In genomic region chr17:18031955-18032354, GRCh38 we compare ENCODE assay signal across 16 cellular contexts. TPM values are rescaled to one million over a fixed set of nuclear protein-coding genes. Genes with fewer than 3 reads are reported as not detected.
A peak's percentile ranks its signal among the peaks of the same experiment; 100 is the strongest.
DNase-seq lines count a peak whose midpoint lies in the region; ATAC-seq, FAIRE-seq and TF ChIP-seq lines count a peak whose summit lies in the region.
"Had no signal": no experiment of that assay in that cellular context is flagged by ENCODE, and none has a peak within 500 bp of the region (broad histone marks: within the 10 kb centered on the region; RNA-seq: fewer than 3 reads in every experiment).

No MANE protein-coding gene starts in this region.

- no peak for FAIRE-seq in HTR-8/SVneo (lab: Jason Lieb, UNC)
- FAIRE-seq: endometrium, GM12878 had no signal

- DNase-seq in CD14-positive monocyte (ENCODE audit: low spot score) = no peak
- DNase-seq in NCI-H69 (lab: John Stamatoyannopoulos, UW) = peak; percentile 32
- peak; percentile 13 for DNase-seq in endothelial cell (ENCODE audit: low spot score)
- DNase-seq in mesothelial cell of epicardium (ENCODE audit: low spot score in 2 of 2, unreplicated experiment in 2 of 2) = no peak
- DNase-seq in HTR-8/SVneo (ENCODE audit: insufficient read length, low spot score) = no peak
- no peak for DNase-seq in COLO829 (ENCODE audit: low spot score)
- DNase-seq: AML-193, anterior cingulate cortex, DMS53, mucosa of descending colon, NCI-H2107 had no signal

- H3K27me3 Mint-ChIP-seq in CD14-positive monocyte (ENCODE audit: low read depth in 3 of 3) (no peaks in the 10 kb centered on the region), endothelial cell (ENCODE audit: unreplicated experiment) (no peaks in the 10 kb centered on the region), mesothelial cell of epicardium (ENCODE audit: low read depth) (no peaks in the 10 kb centered on the region)
- H3K27me3 Mint-ChIP-seq: stimulated activated naive CD8-positive, alpha-beta T cell treated with anti-CD3 and anti-CD28 coated beads, Interleukin-15, Interleukin-2, amounts not matched to agents 100 ng/mL and 50 ng/mL, for 24 hours had no signal

- peak overlapping the region in 6 of 7 donors; percentile 42 to 77 (median 70) for H3K27ac Mint-ChIP-seq in CD14-positive monocyte
- H3K27ac Mint-ChIP-seq in endothelial cell (ENCODE audit: unreplicated experiment) = peak overlapping the region; percentile 94
- H3K27ac Mint-ChIP-seq in mesothelial cell of epicardium = peak overlapping the region; percentile 80
- H3K27ac Mint-ChIP-seq: stimulated activated naive CD8-positive, alpha-beta T cell treated with anti-CD3 and anti-CD28 coated beads, Interleukin-15, Interleukin-2, amounts not matched to agents 100 ng/mL and 50 ng/mL, for 24 hours had no signal

- intact Hi-C loops in CD14-positive monocyte (cut with micrococcal nuclease) = loop anchor here (2.0 to 10.0 kb wide), 3 partner anchors 59 to 337 kb away; partner anchors contain the start of genes DRC3 (in 1 of the 2) and TOM1L2 (in 1 of the 2)

- no peak overlapping the region for H3K4me3 Mint-ChIP-seq in CD14-positive monocyte
- no peak overlapping the region for H3K4me3 Mint-ChIP-seq in endothelial cell (ENCODE audit: unreplicated experiment)
- no peak overlapping the region for H3K4me3 Mint-ChIP-seq in mesothelial cell of epicardium
- H3K4me3 Mint-ChIP-seq: stimulated activated naive CD8-positive, alpha-beta T cell treated with anti-CD3 and anti-CD28 coated beads, Interleukin-15, Interleukin-2, amounts not matched to agents 100 ng/mL and 50 ng/mL, for 24 hours had no signal

- H3K4me1 Mint-ChIP-seq in CD14-positive monocyte (peaks cover 39% of the 10 kb centered on the region), endothelial cell (ENCODE audit: unreplicated experiment) (peaks cover 15% of the 10 kb centered on the region), mesothelial cell of epicardium (peaks cover 27% of the 10 kb centered on the region)

- H3K36me3 Mint-ChIP-seq in CD14-positive monocyte (peaks cover 17 to 35% of the 10 kb centered on the region in 2 donors), endothelial cell (ENCODE audit: low read depth, unreplicated experiment) (no peaks in the 10 kb centered on the region), mesothelial cell of epicardium (peaks cover 3% of the 10 kb centered on the region)

- H3K9me3 Mint-ChIP-seq in CD14-positive monocyte (no peaks in the 10 kb centered on the region), endothelial cell (ENCODE audit: unreplicated experiment) (no peaks in the 10 kb centered on the region), mesothelial cell of epicardium (no peaks in the 10 kb centered on the region)
- H3K9me3 Mint-ChIP-seq: stimulated activated naive CD8-positive, alpha-beta T cell treated with anti-CD3 and anti-CD28 coated beads, Interleukin-15, Interleukin-2, amounts not matched to agents 100 ng/mL and 50 ng/mL, for 24 hours had no signal

- no peak for ATAC-seq in GM21529 (IDR thresholded peaks at IDR 0.05; ENCODE audit: unreplicated experiment)
- ATAC-seq in SK-N-SH treated with all-trans-retinoic acid at 6 μM for 48 hours = no peak
- ATAC-seq: GM12878, mucosa of descending colon had no signal

- TF ChIP-seq CTCF in CD14-positive monocyte (IDR thresholded peaks at IDR 0.05) (no peak), endothelial cell (IDR thresholded peaks at IDR 0.05; ENCODE audit: unreplicated experiment) (no peak), mesothelial cell of epicardium (IDR thresholded peaks at IDR 0.05; ENCODE audit: unreplicated experiment) (no peak)

TF ChIP-seq in SK-N-SH treated with all-trans-retinoic acid at 6 μM for 48 hours, 23 proteins besides CTCF, POLR2A, EP300 and RAD21:
- TF ChIP-seq OSR1 (CRISPR knock-in tag; IDR thresholded peaks at IDR 0.05) (no peak), ISL1 (CRISPR knock-in tag; IDR thresholded peaks at IDR 0.05) (no peak), RARB (CRISPR knock-in tag; IDR thresholded peaks at IDR 0.05) (no peak), GLIS3 (CRISPR knock-in tag; IDR thresholded peaks at IDR 0.05) (no peak), TCF4 (CRISPR knock-in tag; IDR thresholded peaks at IDR 0.05; ENCODE audit: borderline replicate concordance) (no peak), POU6F1 (CRISPR knock-in tag; IDR thresholded peaks at IDR 0.05; ENCODE audit: borderline replicate concordance, low read depth) (no peak), CREB5 (CRISPR knock-in tag; IDR thresholded peaks at IDR 0.05; ENCODE audit: low read depth) (no peak), ZFP30 (CRISPR knock-in tag; IDR thresholded peaks at IDR 0.05) (no peak), TSHZ2 (CRISPR knock-in tag; IDR thresholded peaks at IDR 0.05) (no peak)

RNA-seq across cellular contexts. Expression of gene ATPAF2, which starts 7.0 kb away (rescaled TPM):
- polyA plus RNA-seq in CD14-positive monocyte = 10 to 100 TPM; 44.9 to 50.8 TPM
- 24.7 TPM for total RNA-seq in endothelial cell (ENCODE audit: unreplicated experiment)
- total RNA-seq in mesothelial cell of epicardium = 26.8 to 30.9 TPM (median 29.9 TPM) in 3 replicates

RNA-seq across cellular contexts. Expression of gene GID4, which starts 7.3 kb away (rescaled TPM):
- polyA plus RNA-seq in CD14-positive monocyte = 1 to 10 TPM; 4.4 to 6.0 TPM
- total RNA-seq in endothelial cell (ENCODE audit: unreplicated experiment) (15.5 TPM), mesothelial cell of epicardium (10.8 to 12.2 TPM (median 11.3 TPM) in 3 replicates)

RNA-seq across cellular contexts. Expression of gene DRG2, which starts 55.8 kb away (rescaled TPM):
- polyA plus RNA-seq in CD14-positive monocyte = 10 to 100 TPM; 26.9 to 32.0 TPM
- total RNA-seq in endothelial cell (ENCODE audit: unreplicated experiment) = 38.3 TPM
- total RNA-seq in mesothelial cell of epicardium = 48.6 to 51.2 TPM (median 49.1 TPM) in 3 replicates

RNA-seq across cellular contexts. Expression of gene DRC3, which starts 59.3 kb away (rescaled TPM):
- under 1 TPM; 0.39 to 0.58 TPM for polyA plus RNA-seq in CD14-positive monocyte
- 4.3 TPM for total RNA-seq in endothelial cell (ENCODE audit: unreplicated experiment)
- 2.9 to 3.2 TPM (median 3.2 TPM) in 3 replicates for total RNA-seq in mesothelial cell of epicardium

RNA-seq across cellular contexts. Expression of gene TOM1L2, which starts 59.8 kb away (rescaled TPM):
- polyA plus RNA-seq in CD14-positive monocyte = 1 to 10 TPM; 1.7 to 2.8 TPM
- total RNA-seq in endothelial cell (ENCODE audit: unreplicated experiment) (26.9 TPM), mesothelial cell of epicardium (122 to 126 TPM (median 123 TPM) in 3 replicates)

Comparison
In these comparisons a context has a peak if more than half of its experiments do, and no peak if none do; other contexts are left out.
1. DNase-seq: peak in NCI-H69 (single experiment) and endothelial cell (single experiment); none in CD14-positive monocyte (single experiment), mesothelial cell of epicardium (0 of 2), HTR-8/SVneo (single experiment) and COLO829 (single experiment).
2. Peak in every context shown above with its lines, with median percentiles within 50 percentile points of each other: H3K27ac Mint-ChIP-seq.